ENCODE assay signal across 24 cellular contexts in the genomic region with DNA sequence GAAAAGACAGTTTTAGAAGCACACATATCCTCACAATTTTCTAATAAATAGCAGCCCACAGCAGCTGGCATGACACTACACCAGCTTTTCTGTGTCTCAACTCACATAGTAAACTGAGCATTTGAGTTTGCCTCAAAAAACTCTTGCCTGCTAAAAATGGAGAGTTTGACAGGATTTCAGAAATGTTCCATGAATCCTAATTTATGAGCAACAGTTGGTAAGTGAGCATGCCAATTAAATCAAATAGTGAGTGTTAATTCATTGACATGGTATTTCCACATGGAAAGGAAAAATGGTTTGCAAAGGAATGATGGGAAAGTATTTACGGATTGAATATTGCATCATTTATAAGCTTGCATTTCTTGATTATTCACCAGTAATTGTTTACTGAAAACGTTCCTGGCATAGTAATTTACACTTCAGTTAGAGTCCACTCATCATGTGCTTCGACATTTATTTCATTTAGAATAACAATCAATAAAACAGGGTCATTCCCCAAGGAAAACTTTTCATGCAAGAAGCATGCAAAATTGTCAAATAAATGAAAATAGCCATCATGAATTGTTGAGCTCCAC.
DNase-seq lines count a peak whose midpoint lies in the region; ATAC-seq and TF ChIP-seq lines count a peak whose summit lies in the region.
"Had no signal": no experiment of that assay in that cellular context is flagged by ENCODE, and none has a peak within 500 bp of the region (broad histone marks: within the 10 kb centered on the region; RNA-seq: fewer than 3 reads in every experiment).

No MANE protein-coding gene starts in this region.

- TF ChIP-seq POLR2A in IMR-90 (IDR thresholded peaks at IDR 0.05; ENCODE audit: low read depth, low read length) (no peak), heart left ventricle (IDR thresholded peaks at IDR 0.05) (no peak)

- in situ Hi-C loops in IMR-90 (cut with MboI; ENCODE audit: low sequenced_read_pairs) = no loop called here

- dilution Hi-C loops in IMR-90 (cut with HindIII; ENCODE audit: low sequenced_read_pairs, unreplicated experiment) = no loop called here

- no peaks in the 10 kb centered on the region for H3K79me1 ChIP-seq in IMR-90 (ENCODE audit: low read depth in 1 of 2, low read length in 2 of 2)

- DNase-seq in AG08395 (ENCODE audit: low spot score) = peak; percentile 45
- no peak for DNase-seq in IMR-90
- no peak for DNase-seq in activated T-cell treated with anti-CD3 and anti-CD28 coated beads, Interleukin-2, amount 50 U/mL, for 72 hours
- DNase-seq in GOT3 (lab: John Stamatoyannopoulos, UW) = no peak
- no peak for DNase-seq in stimulated activated CD4-positive, alpha-beta T cell treated with anti-CD3 and anti-CD28 coated beads, Interleukin-2, amount 100 ng/mL, for 48 hours
- DNase-seq in heart left ventricle = no peak
- DNase-seq: activated CD8-positive, alpha-beta memory T cell treated with anti-CD3 and anti-CD28 coated beads for 24 hours; activated T-cell treated with anti-CD3 and anti-CD28 coated beads, Interleukin-2, amount 50 U/mL, for 1 hour; central memory CD4-positive, alpha-beta T cell; DND-41; left ventricle myocardium inferior; naive thymus-derived CD4-positive, alpha-beta T cell; NCI-H1048; NCI-H1694; NCI-H510A treated with DMSO at 0.1 percent for 48 hours; PC-3; stimulated activated CD4-positive, alpha-beta T cell treated with anti-CD3 and anti-CD28 coated beads, Interleukin-2, amount 100 ng/mL, for 24 hours; T-helper 2 cell; trophoblast cell had no signal

- H3K9ac ChIP-seq in ES-I3 (ENCODE audit: low read depth, low read length) = peak overlapping the region; percentile 63
- H3K9ac ChIP-seq in IMR-90 (ENCODE audit: low read depth, low read length) = no peak overlapping the region
- peak overlapping the region; percentile 41 for H3K9ac ChIP-seq in iPS-18a (ENCODE audit: low read length)

- TF ChIP-seq CTCF in IMR-90 (conservative IDR thresholded peaks at IDR 0.05; ENCODE audit: low read depth, low read length) (no peak), heart left ventricle (IDR thresholded peaks at IDR 0.05) (no peak)

- H3K27me3 ChIP-seq in IMR-90 (ENCODE audit: control insufficient read depth, insufficient read depth, low read length) (no peaks in the 10 kb centered on the region), iPS-18a (ENCODE audit: control insufficient read depth, insufficient read depth, low read length) (no peaks in the 10 kb centered on the region), heart left ventricle (peaks cover 0 to 5% (median 0%) of the 10 kb centered on the region in 9 donors)

- no peak overlapping the region for H3K4ac ChIP-seq in IMR-90 (ENCODE audit: low read depth, low read length)

- H3K4me1 Mint-ChIP-seq in activated T-cell treated with anti-CD3 and anti-CD28 coated beads, Interleukin-2, amount 50 U/mL, for 72 hours (ENCODE audit: low read depth) = no peaks in the 10 kb centered on the region
- H3K4me1 Mint-ChIP-seq: naive thymus-derived CD4-positive, alpha-beta T cell had no signal

- no peak overlapping the region for H4K5ac ChIP-seq in IMR-90 (ENCODE audit: low read depth, low read length)

- no peak overlapping the region for H3K23ac ChIP-seq in IMR-90 (ENCODE audit: low read depth, low read length)

- POLR2A ChIA-PET in IMR-90 (lab: Charles Lee; ENCODE audit: unreplicated experiment) = no interaction called here

- H2BK120ac ChIP-seq in IMR-90 (ENCODE audit: low read depth, low read length) = no peak overlapping the region

- H4K20me1 ChIP-seq in IMR-90 (ENCODE audit: insufficient read depth, low read length) = no peaks in the 10 kb centered on the region

- no CpG with 5 or more reads among the region's 3 CpGs for WGBS in IMR-90 (ENCODE audit: extremely low coverage in 2 of 2, insufficient read length in 1 of 2), 2 experiments
- 85 to 89% (median 88%) methylated on average over 3 of the region's 3 CpGs for WGBS in heart left ventricle, 4 donors

- H3K36me3 ChIP-seq in ES-I3 (ENCODE audit: insufficient read depth, low read length) = no peaks in the 10 kb centered on the region
- no peaks in the 10 kb centered on the region for H3K36me3 ChIP-seq in IMR-90 (ENCODE audit: control insufficient read depth, insufficient read depth, low read length)
- no peaks in the 10 kb centered on the region for H3K36me3 ChIP-seq in iPS-18a (ENCODE audit: control insufficient read depth, low read depth, low read length)
- H3K36me3 ChIP-seq in heart left ventricle = no peaks in the 10 kb centered on the region
- H3K36me3 ChIP-seq: left ventricle myocardium inferior had no signal

- 0 out of 2 replicates have a peak, but pooled peaks cover 8% of the 10 kb centered on the region for H3K4me1 ChIP-seq in ES-I3 (ENCODE audit: insufficient read depth, low read length)
- peaks cover 3% of the 10 kb centered on the region for H3K4me1 ChIP-seq in IMR-90 (ENCODE audit: control insufficient read depth, insufficient read depth, low read length)
- H3K4me1 ChIP-seq in iPS-18a (ENCODE audit: control insufficient read depth, low read depth, low read length) = peaks cover 14% of the 10 kb centered on the region
- no peaks in the 10 kb centered on the region for H3K4me1 ChIP-seq in heart left ventricle
- H3K4me1 ChIP-seq: left ventricle myocardium inferior had no signal

- H3K27ac ChIP-seq in IMR-90 (ENCODE audit: insufficient read depth, low read length) (no peak overlapping the region), iPS-18a (ENCODE audit: low read length) (no peak overlapping the region), heart left ventricle (no peak overlapping the region)
- H3K27ac ChIP-seq: C4-2B, left ventricle myocardium inferior had no signal

- H2AK5ac ChIP-seq in IMR-90 (ENCODE audit: low read depth, low read length) = no peak overlapping the region

- H2BK15ac ChIP-seq in IMR-90 (ENCODE audit: low read depth, low read length) = no peak overlapping the region

- H3K36me3 Mint-ChIP-seq in activated T-cell treated with anti-CD3 and anti-CD28 coated beads, Interleukin-2, amount 50 U/mL, for 72 hours (ENCODE audit: insufficient read depth in 2 of 2) = no peaks in the 10 kb centered on the region
- H3K36me3 Mint-ChIP-seq: naive thymus-derived CD4-positive, alpha-beta T cell had no signal

- no peaks in the 10 kb centered on the region for H3K9me3 Mint-ChIP-seq in activated T-cell treated with anti-CD3 and anti-CD28 coated beads, Interleukin-2, amount 50 U/mL, for 72 hours

- H2BK20ac ChIP-seq in IMR-90 (ENCODE audit: low read depth, low read length) = no peak overlapping the region

- H3K4me2 ChIP-seq in IMR-90 (ENCODE audit: low read depth, low read length) = peak overlapping the region; percentile 53; the same call in 1 of the 2 replicates

- H2AK9ac ChIP-seq in IMR-90 (replicated peaks; ENCODE audit: low read depth, low read length, poor library complexity) = no peak overlapping the region

- no peak overlapping the region for H3K56ac ChIP-seq in IMR-90 (ENCODE audit: extremely low read depth, insufficient read depth, low read length)

- no peaks in the 10 kb centered on the region for H3K9me1 ChIP-seq in IMR-90 (ENCODE audit: insufficient read depth, low read length)

- no peaks in the 10 kb centered on the region for H3K27me3 Mint-ChIP-seq in activated T-cell treated with anti-CD3 and anti-CD28 coated beads, Interleukin-2, amount 50 U/mL, for 72 hours (ENCODE audit: low read depth)

- peak; percentile 24 for ATAC-seq in IMR-90 (ENCODE audit: low read depth)
- no peak for ATAC-seq in activated T-cell treated with anti-CD3 and anti-CD28 coated beads, Interleukin-2, amount 50 U/mL, for 72 hours (replicated peaks in 1 of 2)
- no peak for ATAC-seq in heart left ventricle
- ATAC-seq: esophagus mucosa; naive thymus-derived CD4-positive, alpha-beta T cell; PC-3; SK-N-SH treated with all-trans-retinoic acid at 6 μM for 48 hours had no signal

- no TSS peak for BruUV-seq in IMR-90 (replicated peaks; lab: Mats Ljungman, UMichigan)

- no peak overlapping the region for H2AFZ ChIP-seq in IMR-90 (replicated peaks; ENCODE audit: low read length, poor library complexity)

- CTCF ChIA-PET in IMR-90 (lab: Yijun Ruan, JAX) = no interaction called here

- no peak overlapping the region for H3K27ac Mint-ChIP-seq in activated T-cell treated with anti-CD3 and anti-CD28 coated beads, Interleukin-2, amount 50 U/mL, for 72 hours
- H3K27ac Mint-ChIP-seq: naive thymus-derived CD4-positive, alpha-beta T cell had no signal

- no peak overlapping the region for H3K14ac ChIP-seq in IMR-90 (replicated peaks; ENCODE audit: low read depth, low read length)

- 0 out of 2 replicates have a peak overlapping the region, but pooled peaks have one; percentile 44 for H4K91ac ChIP-seq in IMR-90 (ENCODE audit: insufficient read depth, low read depth, low read length)

- no peak overlapping the region; a peak in 1 of 4 replicates for H4K8ac ChIP-seq in IMR-90 (ENCODE audit: low read depth in 2 of 2, low read length in 2 of 2)

- intact Hi-C loops in IMR-90 (cut with micrococcal nuclease) = no loop called here
- intact Hi-C loops in heart left ventricle (cut with DNase I) = no loop called here

- no peak overlapping the region for H3K18ac ChIP-seq in IMR-90 (ENCODE audit: low read depth, low read length)

- H3K4me3 Mint-ChIP-seq in activated T-cell treated with anti-CD3 and anti-CD28 coated beads, Interleukin-2, amount 50 U/mL, for 72 hours = no peak overlapping the region
- H3K4me3 Mint-ChIP-seq: naive thymus-derived CD4-positive, alpha-beta T cell had no signal

- H3K9me3 ChIP-seq in ES-I3 (ENCODE audit: control insufficient read depth, insufficient read depth, low read length) (no peaks in the 10 kb centered on the region), IMR-90 (ENCODE audit: control insufficient read depth, insufficient read depth, low read length) (no peaks in the 10 kb centered on the region), iPS-18a (ENCODE audit: control insufficient read depth, low read depth, low read length) (no peaks in the 10 kb centered on the region), heart left ventricle (no peaks in the 10 kb centered on the region)
- H3K9me3 ChIP-seq: left ventricle myocardium inferior had no signal

- no peak overlapping the region for H2BK5ac ChIP-seq in IMR-90 (ENCODE audit: low read depth, low read length, poor library complexity, severe bottlenecking)

- TF ChIP-seq RAD21 in IMR-90 (IDR thresholded peaks at IDR 0.05; ENCODE audit: low read length) = no peak

- H3K4me3 ChIP-seq in IMR-90 (ENCODE audit: insufficient read depth, low read depth, low read length) (no peak overlapping the region), iPS-18a (ENCODE audit: low read length) (peak overlapping the region; percentile 44), heart left ventricle (no peak overlapping the region)
- H3K4me3 ChIP-seq: left ventricle myocardium inferior had no signal

TF ChIP-seq in IMR-90, 13 proteins besides CTCF, POLR2A, EP300 and RAD21:
- TF ChIP-seq CEBPB (IDR thresholded peaks at IDR 0.05; ENCODE audit: low read depth, low read length) (peak; percentile 63), CHD1 (IDR thresholded peaks at IDR 0.05; ENCODE audit: low read depth, low read length) (no peak)
